9 cellular contexts compared by ENCODE assay signal in genomic region chr12:2794261-2794735, GRCh38. TPM values are rescaled to one million over a fixed set of nuclear protein-coding genes. Genes with fewer than 3 reads are reported as not detected.
A peak's percentile ranks its signal among the peaks of the same experiment; 100 is the strongest.
DNase-seq lines count a peak whose midpoint lies in the region; ATAC-seq and TF ChIP-seq lines count a peak whose summit lies in the region.
"Had no signal": no experiment of that assay in that cellular context is flagged by ENCODE, and none has a peak within 500 bp of the region (broad histone marks: within the 10 kb centered on the region; RNA-seq: fewer than 3 reads in every experiment).

No MANE protein-coding gene starts in this region.

- POLR2A ChIA-PET in AG04449 (lab: Yijun Ruan, JAX), result interaction anchor here (0.6 kb wide), 1 partner anchor 81 kb away, joined by 3 read pairs; no protein-coding TSS in a partner anchor

- TF ChIP-seq CTCF in AG04449 (IDR thresholded peaks at IDR 0.05; ENCODE audit: insufficient read depth, low read length, missing control alignments), result no peak

- ATAC-seq in GM21528 (IDR thresholded peaks at IDR 0.05; ENCODE audit: low FRiP score, unreplicated experiment) (peak; percentile 10), left lobe of liver (peak; percentile 59)

- CTCF ChIA-PET in AG04449 (lab: Yijun Ruan, JAX), result interaction anchor here (2.6 to 3.0 kb wide), 2 partner anchors 10 to 20 kb away, joined by 13 to 27 read pairs; partner anchors contain the start of gene ITFG2

- peak overlapping the region; percentile 87 for H3K4me3 ChIP-seq in AG04449 (ENCODE audit: low read depth, low read length)
- peak overlapping the region; percentile 97 for H3K4me3 ChIP-seq in SJCRH30

- no peaks in the 10 kb centered on the region for H3K4me1 ChIP-seq in SJCRH30

- H3K27me3 ChIP-seq in SJCRH30, result no peaks in the 10 kb centered on the region

- DNase-seq in AG04449 (ENCODE audit: low read depth, low spot score) (no peak), SJCRH30 (no peak), left lobe of liver (ENCODE audit: low spot score) (no peak), NCI-H2081 treated with DMSO at 0.1 percent for 48 hours (lab: John Stamatoyannopoulos, UW) (no peak), NCI-H1105 treated with DMSO at 0.1 percent for 48 hours (lab: John Stamatoyannopoulos, UW) (no peak)
- DNase-seq in stimulated activated CD4-positive, alpha-beta T cell treated with anti-CD3 and anti-CD28 coated beads, Interleukin-4, amount 100 ng/mL, for 1 hour, result peak; percentile 36

- no peaks in the 10 kb centered on the region for H3K9me3 ChIP-seq in SJCRH30 (replicated peaks)

- H3K36me3 ChIP-seq in SJCRH30, result peaks cover 27% of the 10 kb centered on the region

- H3K27ac ChIP-seq in SJCRH30 (no peak overlapping the region), cingulate gyrus (ENCODE audit: low read depth, low read length) (peak overlapping the region; percentile 99)

RNA-seq across cellular contexts. Expression of gene FKBP4, which starts 0.5 kb away (rescaled TPM):
- total RNA-seq in SJCRH30 (2014; rRNA removed; shearing (Covaris generic)), result 112 and 116 TPM in 2 replicates
- 50.4 TPM for total RNA-seq in left lobe of liver

RNA-seq across cellular contexts. Expression of gene ITFG2, which starts 18.2 kb away (rescaled TPM):
- 25.8 and 28.6 TPM in 2 replicates for total RNA-seq in SJCRH30 (2014; rRNA removed; shearing (Covaris generic))
- total RNA-seq in left lobe of liver, result 14.6 TPM

RNA-seq across cellular contexts. Expression of gene NRIP2, which starts 40.5 kb away (rescaled TPM):
- total RNA-seq in SJCRH30 (2014; rRNA removed; shearing (Covaris generic)), result 1.7 and 1.8 TPM in 2 replicates
- 0.15 TPM for total RNA-seq in left lobe of liver
- total RNA-seq: glomerular endothelial cell had no signal
